In the genomic region with DNA sequence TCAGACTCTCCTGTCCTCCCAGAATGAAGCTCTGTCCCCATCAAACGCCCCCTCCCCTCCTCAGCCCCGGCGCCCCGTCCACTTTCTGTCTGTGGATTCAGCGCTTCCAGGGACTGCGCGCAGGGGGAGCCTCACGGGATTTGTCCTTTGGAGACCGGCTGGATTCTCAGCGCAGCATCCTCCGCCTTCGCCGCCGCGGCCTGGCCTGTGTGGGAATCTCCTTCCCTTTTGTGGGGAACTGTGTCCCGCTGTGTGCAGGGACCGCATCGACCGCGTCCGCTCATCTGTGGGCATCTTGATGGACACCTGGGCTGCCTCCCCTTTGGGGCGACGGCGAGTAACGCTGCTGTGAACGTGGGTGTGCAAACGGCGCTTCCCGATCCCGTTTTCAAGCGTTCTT, we compare ENCODE assay signal across 13 cellular contexts. TPM values are rescaled to one million over a fixed set of nuclear protein-coding genes. Genes with fewer than 3 reads are reported as not detected.
DNase-seq lines count a peak whose midpoint lies in the region; ATAC-seq, FAIRE-seq and TF ChIP-seq lines count a peak whose summit lies in the region.
"Had no signal": no experiment of that assay in that cellular context is flagged by ENCODE, and none has a peak within 500 bp of the region (broad histone marks: within the 10 kb centered on the region; RNA-seq: fewer than 3 reads in every experiment).

No MANE protein-coding gene starts in this region.

- H4K20me1 ChIP-seq in Loucy (ENCODE audit: insufficient read depth, low read length, poor library complexity, severe bottlenecking) (no peaks in the 10 kb centered on the region), K562 (replicated peaks; ENCODE audit: control insufficient read depth, insufficient read depth, low read length) (no peaks in the 10 kb centered on the region), osteoblast (ENCODE audit: insufficient read depth, low read length) (peaks cover 3% of the 10 kb centered on the region)

- H3K9me3 ChIP-seq in CD8-positive, alpha-beta T cell (ENCODE audit: low read length): no peaks in the 10 kb centered on the region
- H3K9me3 ChIP-seq in Loucy (ENCODE audit: insufficient read depth, low read depth, low read length) (no peaks in the 10 kb centered on the region), K562 (replicated peaks; ENCODE audit: control insufficient read depth, insufficient read depth, low read depth, low read length) (no peaks in the 10 kb centered on the region), osteoblast (ENCODE audit: low read depth, low read length) (no peaks in the 10 kb centered on the region)

- no peak overlapping the region for H2AFZ ChIP-seq in Loucy (ENCODE audit: low read length)
- no peak overlapping the region for H2AFZ ChIP-seq in K562 (ENCODE audit: low read depth, low read length)
- H2AFZ ChIP-seq in osteoblast (ENCODE audit: low read length): peak overlapping the region; percentile 16

- peaks cover 10% of the 10 kb centered on the region for H3K4me1 ChIP-seq in CD8-positive, alpha-beta T cell (ENCODE audit: insufficient read depth, low read length)
- H3K4me1 ChIP-seq in Loucy (ENCODE audit: insufficient read depth, low read length, poor library complexity, severe bottlenecking): peaks cover 17% of the 10 kb centered on the region
- H3K4me1 ChIP-seq in K562 (replicated peaks in 1 of 2; ENCODE audit: control insufficient read depth in 2 of 2, insufficient read depth in 2 of 2, low read length in 2 of 2): peaks cover 0 to 38% of the 10 kb centered on the region in 2 experiments; a peak in 2 of 5 replicates
- peaks cover 15% of the 10 kb centered on the region for H3K4me1 ChIP-seq in osteoblast (ENCODE audit: insufficient read depth, low read length)

- TF ChIP-seq CTCF in CD8-positive, alpha-beta T cell (IDR thresholded peaks at IDR 0.05): no peak
- TF ChIP-seq CTCF in Loucy (conservative IDR thresholded peaks at IDR 0.05; ENCODE audit: low read length): no peak
- no peak for TF ChIP-seq CTCF in K562 (IDR thresholded peaks at IDR 0.05 in 2 of 3, conservative IDR thresholded peaks at IDR 0.05 in 1 of 3; ENCODE audit: insufficient read depth in 2 of 3, low read depth in 1 of 3, low read length in 3 of 3)
- TF ChIP-seq CTCF in osteoblast (IDR thresholded peaks at IDR 0.05; ENCODE audit: extremely low read depth, low read depth, low read length): no peak

- no peak for TF ChIP-seq EP300 in K562 (IDR thresholded peaks at IDR 0.05; ENCODE audit: low read length)

- H3K9me1 ChIP-seq in K562 (ENCODE audit: control insufficient read depth, insufficient read depth, low read length): no peaks in the 10 kb centered on the region

- H3K4me3 ChIP-seq in CD8-positive, alpha-beta T cell (ENCODE audit: low read depth, low read length): no peak overlapping the region
- H3K4me3 ChIP-seq in Loucy (ENCODE audit: low read length, poor library complexity, severe bottlenecking) (no peak overlapping the region), K562 (no peak overlapping the region), osteoblast (ENCODE audit: insufficient read depth, low read length) (peak overlapping the region; percentile 14)

- peak overlapping the region; percentile 70 for H3K27ac Mint-ChIP-seq in CD8-positive, alpha-beta T cell

- peak overlapping the region; percentile 19 for H3K9ac ChIP-seq in Loucy (ENCODE audit: low read depth, low read length, poor library complexity, severe bottlenecking)
- H3K9ac ChIP-seq in K562 (ENCODE audit: insufficient read depth in 1 of 2, low read depth in 2 of 2, low read length in 2 of 2): no peak overlapping the region

- H3K36me3 Mint-ChIP-seq in CD8-positive, alpha-beta T cell: no peaks in the 10 kb centered on the region

- H3K27me3 Mint-ChIP-seq in CD8-positive, alpha-beta T cell (ENCODE audit: low read depth): peaks cover 28% of the 10 kb centered on the region

- intact Hi-C loops in CD8-positive, alpha-beta T cell (cut with DNase I, micrococcal nuclease): no loop called here
- intact Hi-C loops in K562 (cut with micrococcal nuclease): no loop called here

- H3K9me2 ChIP-seq in Loucy (replicated peaks; ENCODE audit: low read depth, low read length): no peaks in the 10 kb centered on the region

- H3K4me2 ChIP-seq in Loucy (ENCODE audit: low read depth, low read length, poor library complexity, severe bottlenecking) (peak overlapping the region; percentile 8), K562 (ENCODE audit: insufficient read depth, low read length) (no peak overlapping the region), osteoblast (ENCODE audit: insufficient read depth, low read length) (peak overlapping the region; percentile 66)

- H3F3A ChIP-seq in Loucy (ENCODE audit: low read depth): no peaks in the 10 kb centered on the region

- in situ Hi-C loops in K562 (cut with MboI): no loop called here

- H3K79me2 ChIP-seq in Loucy (ENCODE audit: insufficient read depth, low read length) (no peaks in the 10 kb centered on the region), K562 (ENCODE audit: control insufficient read depth, insufficient read depth, low read length) (no peaks in the 10 kb centered on the region), osteoblast (ENCODE audit: insufficient read depth, low read length) (no peaks in the 10 kb centered on the region)

- no peaks in the 10 kb centered on the region for H3K36me3 ChIP-seq in CD8-positive, alpha-beta T cell (ENCODE audit: insufficient read depth, low read length)
- H3K36me3 ChIP-seq in Loucy (ENCODE audit: insufficient read depth, low read length) (no peaks in the 10 kb centered on the region), K562 (ENCODE audit: control insufficient read depth, insufficient read depth, low read length) (peaks cover 11% of the 10 kb centered on the region; the same call in 1 of the 3 replicates), osteoblast (ENCODE audit: insufficient read depth, low read length) (no peaks in the 10 kb centered on the region)
- H3K36me3 ChIP-seq: brain microvascular endothelial cell had no signal

- no peak for ATAC-seq in CD8-positive, alpha-beta T cell
- peak; percentile 14; the same call in 2 of the 3 replicates for ATAC-seq in K562

- no peak for FAIRE-seq in K562 (lab: Jason Lieb, UNC)
- no peak for FAIRE-seq in GM19239 (lab: Jason Lieb, UNC)

- H3K27me3 ChIP-seq in CD8-positive, alpha-beta T cell (ENCODE audit: insufficient read depth, low read length): peaks cover 6% of the 10 kb centered on the region
- H3K27me3 ChIP-seq in Loucy (ENCODE audit: insufficient read depth, low read length, poor library complexity, severe bottlenecking): no peaks in the 10 kb centered on the region
- no peaks in the 10 kb centered on the region for H3K27me3 ChIP-seq in K562 (ENCODE audit: control insufficient read depth in 2 of 2, insufficient read depth in 2 of 2, low read length in 2 of 2)
- H3K27me3 ChIP-seq in osteoblast (ENCODE audit: insufficient read depth, low read length): no peaks in the 10 kb centered on the region

- peak overlapping the region; percentile 38 for H3K4me3 Mint-ChIP-seq in CD8-positive, alpha-beta T cell

- WGBS in K562 (ENCODE audit: insufficient coverage, low coverage, missing lambda C conversion rate): 85% methylated on average over 21 of the region's 31 CpGs

- H3K27ac ChIP-seq in CD8-positive, alpha-beta T cell (ENCODE audit: low read depth, low read length): no peak overlapping the region
- peak overlapping the region; percentile 49; the same call in 2 of the 3 replicates for H3K27ac ChIP-seq in K562 (ENCODE audit: extremely low read depth, low read depth, low read length)
- H3K27ac ChIP-seq in osteoblast (ENCODE audit: low read depth, low read length): peak overlapping the region; percentile 34
- H3K27ac ChIP-seq: brain microvascular endothelial cell had no signal

- BruUV-seq in K562 (replicated peaks; lab: Mats Ljungman, UMichigan): no TSS peak

- peaks cover 18% of the 10 kb centered on the region for H3K4me1 Mint-ChIP-seq in CD8-positive, alpha-beta T cell (ENCODE audit: low read depth)

- DNase-seq in CD8-positive, alpha-beta T cell: no peak
- DNase-seq in K562 (ENCODE audit: extremely low read depth in 1 of 4, low spot score in 3 of 4) (no peak), osteoblast (ENCODE audit: insufficient read length, low spot score, missing footprints) (no peak), NCI-H1417 treated with DMSO at 0.1 percent for 48 hours (lab: John Stamatoyannopoulos, UW) (no peak), nucleus accumbens (lab: John Stamatoyannopoulos, UW) (no peak), GM19239 (ENCODE audit: insufficient read length, low spot score) (no peak)
- DNase-seq: activated CD8-positive, alpha-beta memory T cell treated with anti-CD3 and anti-CD28 coated beads, Interleukin-2, amount 50 U/mL, for 48 hours; midbrain had no signal

- CTCF ChIA-PET in CD8-positive, alpha-beta T cell (lab: Charles Lee): interaction anchor here (0.7 kb wide), 1 partner anchor 70 kb away, joined by 4 read pairs; no protein-coding TSS in a partner anchor
- CTCF ChIA-PET in K562 (lab: Yijun Ruan, JAX; ENCODE audit: low intra/inter-chr PET ratio): no interaction called here

- H3K9me3 Mint-ChIP-seq in CD8-positive, alpha-beta T cell: no peaks in the 10 kb centered on the region

- POLR2A ChIA-PET in CD8-positive, alpha-beta T cell (lab: Charles Lee): no interaction called here
- POLR2A ChIA-PET in K562 (lab: Yijun Ruan, JAX): no interaction called here

- no peak for TF ChIP-seq POLR2A in K562 (conservative IDR thresholded peaks at IDR 0.05)

- no peak for TF ChIP-seq RAD21 in K562 (CRISPR knock-in tag; conservative IDR thresholded peaks at IDR 0.05 in 1 of 2, IDR thresholded peaks at IDR 0.05 in 1 of 2)

RNA-seq across cellular contexts. Expression of gene SCT, which starts 1.1 kb away (rescaled TPM):
- total RNA-seq in CD8-positive, alpha-beta T cell: not detected
- not detected in 2 replicates for total RNA-seq in K562 (2011; cell fraction: chromatin; rRNA removed; ENCODE audit: low replicate concordance)
- not detected in 2 replicates for total RNA-seq in K562 (2011; cell fraction: nucleolus; rRNA removed)
- not detected in 2 replicates for total RNA-seq in K562 (2011; cell fraction: nucleoplasm; rRNA removed)
- not detected in 2 replicates for total RNA-seq in K562 (2014; rRNA removed)
- total RNA-seq in K562 (2014; rRNA removed; fragmentation: Illumina TruSeq; extraction: Trizol): not detected in 2 replicates
- not detected in 2 replicates for total RNA-seq in K562 (2015; rRNA removed; fragmentation: Illumina TruSeq; extraction: Trizol)
- not detected in 2 replicates for total RNA-seq in K562 (2021)
- not detected in 2 replicates for polyA plus RNA-seq in K562 (2011; rRNA removed)
- polyA plus RNA-seq in K562 (2011; cell fraction: cytosol; rRNA removed): not detected in 2 replicates
- not detected in 2 replicates for polyA plus RNA-seq in K562 (2011; cell fraction: nucleus; rRNA removed)
- polyA plus RNA-seq in K562 (2012): not detected in 2 replicates
- polyA plus RNA-seq in K562 (2014; fragmentation: Illumina TruSeq; extraction: Trizol): not detected in 2 replicates
- not detected for polyA plus RNA-seq in K562 (2014; fragmentation: Nextera tagmentation; extraction: Ambion mirVana)
- not detected in 2 replicates for polyA plus RNA-seq in K562 (2014; rRNA removed)
- not detected in 2 replicates for polyA minus RNA-seq in K562 (2011; rRNA and poly(A)+ RNA removed)
- not detected in 2 replicates for polyA minus RNA-seq in K562 (2011; cell fraction: cytosol; rRNA and poly(A)+ RNA removed)
- polyA minus RNA-seq in K562 (2011; cell fraction: nucleus; rRNA and poly(A)+ RNA removed): not detected in 2 replicates
- not detected in 2 replicates for total RNA-seq in osteoblast
- total RNA-seq: epithelial cell of proximal tubule; H4; T-helper 2 cell treated with Interferon-gamma antibody and Interleukin-4, amounts not matched to agents 100 ng/mL and 5 ng/mL, for 36 hours had no signal

RNA-seq across cellular contexts. Expression of gene CDHR5, which starts 3.3 kb away (rescaled TPM):
- total RNA-seq in CD8-positive, alpha-beta T cell: not detected
- not detected in 2 replicates for total RNA-seq in K562 (2011; cell fraction: chromatin; rRNA removed; ENCODE audit: low replicate concordance)
- total RNA-seq in K562 (2011; cell fraction: nucleolus; rRNA removed): not detected in 2 replicates
- total RNA-seq in K562 (2011; cell fraction: nucleoplasm; rRNA removed): not detected in 2 replicates
- not detected in 2 replicates for total RNA-seq in K562 (2014; rRNA removed)
- total RNA-seq in K562 (2014; rRNA removed; fragmentation: Illumina TruSeq; extraction: Trizol): not detected in 2 replicates
- total RNA-seq in K562 (2015; rRNA removed; fragmentation: Illumina TruSeq; extraction: Trizol): not detected in 2 replicates
- total RNA-seq in K562 (2021): 0.16 TPM in 1 of 2 replicates, not detected in the other
- polyA plus RNA-seq in K562 (2011; rRNA removed): not detected in 2 replicates
- not detected in 2 replicates for polyA plus RNA-seq in K562 (2011; cell fraction: cytosol; rRNA removed)
- polyA plus RNA-seq in K562 (2011; cell fraction: nucleus; rRNA removed): not detected in 2 replicates
- polyA plus RNA-seq in K562 (2012): 0.06 and 0.14 TPM in 2 replicates
- polyA plus RNA-seq in K562 (2014; fragmentation: Illumina TruSeq; extraction: Trizol): not detected in 2 replicates
- polyA plus RNA-seq in K562 (2014; fragmentation: Nextera tagmentation; extraction: Ambion mirVana): not detected
- polyA plus RNA-seq in K562 (2014; rRNA removed): not detected in 2 replicates
- not detected in 2 replicates for polyA minus RNA-seq in K562 (2011; rRNA and poly(A)+ RNA removed)
- not detected in 2 replicates for polyA minus RNA-seq in K562 (2011; cell fraction: cytosol; rRNA and poly(A)+ RNA removed)
- polyA minus RNA-seq in K562 (2011; cell fraction: nucleus; rRNA and poly(A)+ RNA removed): not detected in 2 replicates
- not detected in 2 replicates for total RNA-seq in osteoblast
- total RNA-seq: epithelial cell of proximal tubule, H4 had no signal

RNA-seq across cellular contexts. Expression of gene DRD4, which starts 9.0 kb away (rescaled TPM):
- under 1 TPM; 0.72 to 0.79 TPM for total RNA-seq in CD8-positive, alpha-beta T cell
- total RNA-seq in K562 (2011; cell fraction: chromatin; rRNA removed; ENCODE audit: low replicate concordance): 0.30 and 1.00 TPM in 2 replicates
- 0.67 and 0.79 TPM in 2 replicates for total RNA-seq in K562 (2011; cell fraction: nucleolus; rRNA removed)
- total RNA-seq in K562 (2011; cell fraction: nucleoplasm; rRNA removed): 0.59 and 1.1 TPM in 2 replicates
- total RNA-seq in K562 (2014; rRNA removed) (0.24 TPM in 1 of 2 replicates, not detected in the other), K562 (2014; rRNA removed; fragmentation: Illumina TruSeq; extraction: Trizol) (not detected in 2 replicates), K562 (2015; rRNA removed; fragmentation: Illumina TruSeq; extraction: Trizol) (0.14 TPM in 1 of 2 replicates, not detected in the other), K562 (2021) (0.95 and 1.4 TPM in 2 replicates), osteoblast (under 0.01 TPM in 1 of 2 replicates, not detected in the other)
- polyA plus RNA-seq in K562 (2011; rRNA removed) (0.11 TPM in 1 of 2 replicates, not detected in the other), K562 (2014; fragmentation: Illumina TruSeq; extraction: Trizol) (0.11 TPM in 1 of 2 replicates, not detected in the other), K562 (2014; fragmentation: Nextera tagmentation; extraction: Ambion mirVana) (under 1 TPM in 1 of 2 experiments, not detected in 1; 0.04 TPM), K562 (2014; rRNA removed) (0.27 and 0.49 TPM in 2 replicates)
- polyA plus RNA-seq in K562 (2011; cell fraction: cytosol; rRNA removed): 0.04 and 0.06 TPM in 2 replicates
- polyA plus RNA-seq in K562 (2011; cell fraction: nucleus; rRNA removed): 0.60 and 0.70 TPM in 2 replicates
- polyA plus RNA-seq in K562 (2012): 0.36 and 0.51 TPM in 2 replicates
- not detected in 2 replicates for polyA minus RNA-seq in K562 (2011; rRNA and poly(A)+ RNA removed)
- polyA minus RNA-seq in K562 (2011; cell fraction: cytosol; rRNA and poly(A)+ RNA removed): not detected in 2 replicates
- polyA minus RNA-seq in K562 (2011; cell fraction: nucleus; rRNA and poly(A)+ RNA removed): 0.13 and 0.22 TPM in 2 replicates
- total RNA-seq: epithelial cell of proximal tubule, H4 had no signal

RNA-seq across cellular contexts. Expression of gene IRF7, which starts 12.3 kb away (rescaled TPM):
- 100 to 1,000 TPM; 102 to 106 TPM for total RNA-seq in CD8-positive, alpha-beta T cell
- 3.7 and 21.2 TPM in 2 replicates for total RNA-seq in K562 (2011; cell fraction: chromatin; rRNA removed; ENCODE audit: low replicate concordance)
- total RNA-seq in K562 (2011; cell fraction: nucleolus; rRNA removed): 23.2 and 27.2 TPM in 2 replicates
- total RNA-seq in K562 (2011; cell fraction: nucleoplasm; rRNA removed): 10.0 and 11.6 TPM in 2 replicates
- 3.7 and 8.3 TPM in 2 replicates for total RNA-seq in K562 (2014; rRNA removed)
- total RNA-seq in K562 (2014; rRNA removed; fragmentation: Illumina TruSeq; extraction: Trizol): 0.29 TPM in 1 of 2 replicates, not detected in the other
- total RNA-seq in K562 (2015; rRNA removed; fragmentation: Illumina TruSeq; extraction: Trizol): 2.0 and 2.2 TPM in 2 replicates
- total RNA-seq in K562 (2021): 6.5 and 7.6 TPM in 2 replicates
- 1.8 and 3.5 TPM in 2 replicates for polyA plus RNA-seq in K562 (2011; rRNA removed)
- 2.7 and 6.6 TPM in 2 replicates for polyA plus RNA-seq in K562 (2011; cell fraction: cytosol; rRNA removed)
- 21.3 and 30.3 TPM in 2 replicates for polyA plus RNA-seq in K562 (2011; cell fraction: nucleus; rRNA removed)
- 4.0 and 11.8 TPM in 2 replicates for polyA plus RNA-seq in K562 (2012)
- 0.64 and 2.2 TPM in 2 replicates for polyA plus RNA-seq in K562 (2014; fragmentation: Illumina TruSeq; extraction: Trizol)
- polyA plus RNA-seq in K562 (2014; fragmentation: Nextera tagmentation; extraction: Ambion mirVana): under 1 TPM; 0.27 to 0.48 TPM
- polyA plus RNA-seq in K562 (2014; rRNA removed): 3.8 and 7.4 TPM in 2 replicates
- 0.42 and 0.49 TPM in 2 replicates for polyA minus RNA-seq in K562 (2011; rRNA and poly(A)+ RNA removed)
- 1.3 and 5.2 TPM in 2 replicates for polyA minus RNA-seq in K562 (2011; cell fraction: cytosol; rRNA and poly(A)+ RNA removed)
- 10.6 and 12.6 TPM in 2 replicates for polyA minus RNA-seq in K562 (2011; cell fraction: nucleus; rRNA and poly(A)+ RNA removed)
- total RNA-seq in osteoblast: 11.5 and 21.4 TPM in 2 replicates

RNA-seq across cellular contexts. Expression of gene PHRF1, which starts 51.8 kb away (rescaled TPM):
- total RNA-seq in CD8-positive, alpha-beta T cell: 10 to 100 TPM; 43.2 to 44.9 TPM
- total RNA-seq in K562 (2011; cell fraction: chromatin; rRNA removed; ENCODE audit: low replicate concordance): 57.3 and 135 TPM in 2 replicates
- total RNA-seq in K562 (2011; cell fraction: nucleolus; rRNA removed): 56.1 and 60.9 TPM in 2 replicates
- 48.9 and 51.5 TPM in 2 replicates for total RNA-seq in K562 (2011; cell fraction: nucleoplasm; rRNA removed)
- 20.4 and 28.6 TPM in 2 replicates for total RNA-seq in K562 (2014; rRNA removed)
- total RNA-seq in K562 (2014; rRNA removed; fragmentation: Illumina TruSeq; extraction: Trizol): 4.2 and 4.9 TPM in 2 replicates
- total RNA-seq in K562 (2015; rRNA removed; fragmentation: Illumina TruSeq; extraction: Trizol): 17.4 and 19.1 TPM in 2 replicates
- total RNA-seq in K562 (2021): 34.5 and 37.2 TPM in 2 replicates
- polyA plus RNA-seq in K562 (2011; rRNA removed): 7.5 and 10.5 TPM in 2 replicates
- 7.2 and 14.5 TPM in 2 replicates for polyA plus RNA-seq in K562 (2011; cell fraction: cytosol; rRNA removed)
- 27.6 and 43.0 TPM in 2 replicates for polyA plus RNA-seq in K562 (2011; cell fraction: nucleus; rRNA removed)
- polyA plus RNA-seq in K562 (2012): 12.2 and 16.7 TPM in 2 replicates
- polyA plus RNA-seq in K562 (2014; fragmentation: Illumina TruSeq; extraction: Trizol): 7.7 and 14.5 TPM in 2 replicates
- under 1 TPM; 0.07 to 0.18 TPM for polyA plus RNA-seq in K562 (2014; fragmentation: Nextera tagmentation; extraction: Ambion mirVana)
- polyA plus RNA-seq in K562 (2014; rRNA removed): 16.9 and 19.9 TPM in 2 replicates
- 6.1 and 8.0 TPM in 2 replicates for polyA minus RNA-seq in K562 (2011; rRNA and poly(A)+ RNA removed)
- polyA minus RNA-seq in K562 (2011; cell fraction: cytosol; rRNA and poly(A)+ RNA removed): 13.6 and 23.3 TPM in 2 replicates
- polyA minus RNA-seq in K562 (2011; cell fraction: nucleus; rRNA and poly(A)+ RNA removed): 15.5 and 20.1 TPM in 2 replicates
- 23.9 and 27.5 TPM in 2 replicates for total RNA-seq in osteoblast
